In genomic region chr4:105708376-105709080, GRCh38 we compare ENCODE assay signal across 8 cellular contexts. TPM values are rescaled to one million over a fixed set of nuclear protein-coding genes. Genes with fewer than 3 reads are reported as not detected.
DNase-seq lines count a peak whose midpoint lies in the region; ATAC-seq, FAIRE-seq and TF ChIP-seq lines count a peak whose summit lies in the region.

Gene GSTCD, plus strand, starts transcription at chr4:105708784. Its CDS starts 8,830 bp downstream, at chr4:105717614.
Gene INTS12, minus strand, starts transcription at chr4:105708689. Its CDS starts 8,684 bp downstream, at chr4:105700005.

- H3K4me3 ChIP-seq in heart right ventricle (peak within 1 kb of the TSS; percentile 68 to 98 (median 86)), upper lobe of left lung (peak within 1 kb of the TSS; percentile 75 to 97 (median 87))

- ATAC-seq in HG02852 (IDR thresholded peaks at IDR 0.05; ENCODE audit: unreplicated experiment) (peak; percentile 76), heart right ventricle (peak; percentile 97 to 100 (median 99)), upper lobe of left lung (ENCODE audit: low FRiP score in 2 of 2) (peak; percentile 99)

- H3K27ac ChIP-seq in heart right ventricle (peak within 1 kb of the TSS; percentile 20 to 92 (median 85)), upper lobe of left lung (peak within 1 kb of the TSS; percentile 87 to 93 (median 91))

- TF ChIP-seq EP300 in upper lobe of left lung (IDR thresholded peaks at IDR 0.05), result peak in 2 of 4 donors; percentile 35 to 78

- intact Hi-C loops in heart right ventricle (cut with DNase I), result loop anchor here in 2 of 10 donors (10.0 kb wide), 1 partner anchor 564 kb away; the partner anchor contains the start of gene TET2 (in 2 of the 2)
- intact Hi-C loops in posterior cingulate gyrus (cut with DNase I), result no loop called here

- H3K27me3 ChIP-seq in heart right ventricle, result no peaks in the 10 kb centered on the region
- no peaks in the 10 kb centered on the region for H3K27me3 ChIP-seq in upper lobe of left lung

- FAIRE-seq in GM12892 (lab: Jason Lieb, UNC), result peak; percentile 100

- TF ChIP-seq CTCF in heart right ventricle (IDR thresholded peaks at IDR 0.05) (no peak), upper lobe of left lung (IDR thresholded peaks at IDR 0.05) (peak in 1 of 6 experiments; percentile 22)

- H3K9me3 ChIP-seq in heart right ventricle (no peaks in the 10 kb centered on the region), upper lobe of left lung (peaks cover 0 to 4% (median 0%) of the 10 kb centered on the region in 4 donors)

- H3K36me3 ChIP-seq in heart right ventricle, result peaks cover 0 to 8% (median 0%) of the 10 kb centered on the region in 9 donors
- H3K36me3 ChIP-seq in upper lobe of left lung, result no peaks in the 10 kb centered on the region

- 0 to 1% methylated on average over 58 of the region's 58 CpGs for WGBS in heart right ventricle, 2 donors
- 0% methylated on average over 4 to 58 of the region's 58 CpGs for WGBS in upper lobe of left lung, 2 donors

- DNase-seq in GM12892 (ENCODE audit: insufficient read length), result peak; percentile 46
- DNase-seq in NCI-H146 (lab: John Stamatoyannopoulos, UW), result peak; percentile 72
- DNase-seq in T-helper 1 cell, result peak; percentile 65 to 89 (median 76)
- peak; percentile 91 for DNase-seq in amniotic epithelial cell (ENCODE audit: low read depth)
- DNase-seq in heart right ventricle, result peak; percentile 88 to 93
- DNase-seq in posterior cingulate gyrus, result peak; percentile 87 to 99 (median 93)
- DNase-seq in upper lobe of left lung, result peak; percentile 89 to 92

- H3K4me1 ChIP-seq in heart right ventricle (peaks cover 0 to 38% (median 26%) of the 10 kb centered on the region in 9 donors), upper lobe of left lung (peaks cover 18 to 27% (median 22%) of the 10 kb centered on the region in 4 donors)

- TF ChIP-seq POLR2A in GM12892 (IDR thresholded peaks at IDR 0.05; ENCODE audit: low read depth, low read length) (peak; percentile 85), upper lobe of left lung (IDR thresholded peaks at IDR 0.05) (peak in 3 of 4 donors; percentile 70 to 83 (median 72))

RNA-seq across cellular contexts. Expression of gene GSTCD, which starts in this region (rescaled TPM):
- polyA plus RNA-seq in GM12892 (2012; ENCODE audit: missing spikeins), result 12.8 TPM
- total RNA-seq in heart right ventricle (1 to 10 TPM; 2.4 to 5.9 (median 4.4) TPM), upper lobe of left lung (1 to 10 TPM; 6.0 to 9.9 (median 8.0) TPM)
- polyA plus RNA-seq in heart right ventricle, result 1 to 10 TPM in 1 of 2 donors, under 1 TPM in 1; 0.66 to 1.3 TPM

RNA-seq across cellular contexts. Expression of gene INTS12, which starts in this region (rescaled TPM):
- polyA plus RNA-seq in GM12892 (2012; ENCODE audit: missing spikeins), result 31.2 TPM
- total RNA-seq in heart right ventricle, result 10 to 100 TPM; 18.8 to 25.1 (median 22.3) TPM
- polyA plus RNA-seq in heart right ventricle, result 10 to 100 TPM in 1 of 2 donors, 1 to 10 TPM in 1; 7.8 to 27.5 TPM
- total RNA-seq in upper lobe of left lung, result 10 to 100 TPM in 5 of 6 donors, 1 to 10 TPM in 1; 8.9 to 38.1 (median 15.3) TPM

Comparison
In these comparisons a context has a peak if more than half of its experiments do, and no peak if none do; other contexts are left out.
1. Peak in every context shown above with its lines: DNase-seq, ATAC-seq, H3K4me3 ChIP-seq and H3K27ac ChIP-seq.